22 cellular contexts compared by ENCODE assay signal in genomic region chr15:59659366-59659765, GRCh38. TPM values are rescaled to one million over a fixed set of nuclear protein-coding genes. Genes with fewer than 3 reads are reported as not detected.
DNase-seq lines count a peak whose midpoint lies in the region; ATAC-seq, FAIRE-seq and TF ChIP-seq lines count a peak whose summit lies in the region.
"Had no signal": no experiment of that assay in that cellular context is flagged by ENCODE, and none has a peak within 500 bp of the region (broad histone marks: within the 10 kb centered on the region; RNA-seq: fewer than 3 reads in every experiment).

No MANE protein-coding gene starts in this region.

- ATAC-seq in CD4-positive, alpha-beta T cell (ENCODE audit: poor library complexity), result no peak
- no peak for ATAC-seq in HG03280 (IDR thresholded peaks at IDR 0.05; ENCODE audit: unreplicated experiment)
- ATAC-seq in effector memory CD8-positive, alpha-beta T cell (replicated peaks), result no peak
- ATAC-seq: HCT116 had no signal

- no peaks in the 10 kb centered on the region for H3K9me1 ChIP-seq in keratinocyte (ENCODE audit: control insufficient read depth, extremely low read depth, insufficient read depth, low read length)

- H3K36me3 ChIP-seq in keratinocyte (ENCODE audit: control insufficient read depth in 2 of 2, extremely low read depth in 1 of 2, insufficient read depth in 2 of 2, low read length in 2 of 2), result peaks cover 0 to 2% of the 10 kb centered on the region in 2 experiments
- peaks cover 20% of the 10 kb centered on the region for H3K36me3 ChIP-seq in right atrium auricular region

- H3K9ac ChIP-seq in keratinocyte (ENCODE audit: control insufficient read depth, extremely low read depth, insufficient read depth, low read length), result no peak overlapping the region
- H3K9ac ChIP-seq: BLaER1 had no signal

- POLR2A ChIA-PET in CD4-positive, alpha-beta T cell (lab: Charles Lee), result no interaction called here

- H3K9me3 Mint-ChIP-seq in CD4-positive, alpha-beta T cell, result no peaks in the 10 kb centered on the region
- no peaks in the 10 kb centered on the region for H3K9me3 Mint-ChIP-seq in neural crest cell
- no peaks in the 10 kb centered on the region for H3K9me3 Mint-ChIP-seq in effector memory CD8-positive, alpha-beta T cell

- H3K79me2 ChIP-seq in keratinocyte (ENCODE audit: control insufficient read depth, insufficient read depth, low read length), result peaks cover 29% of the 10 kb centered on the region

- no peak overlapping the region for H3K4me2 ChIP-seq in keratinocyte (ENCODE audit: control insufficient read depth, extremely low read depth, insufficient read depth, low read depth, low read length)
- H3K4me2 ChIP-seq: BLaER1 had no signal

- H3K27ac ChIP-seq in 22Rv1, result peak overlapping the region; percentile 42
- no peak overlapping the region for H3K27ac ChIP-seq in CD4-positive, alpha-beta T cell (ENCODE audit: low read depth, low read length)
- H3K27ac ChIP-seq in keratinocyte (ENCODE audit: control insufficient read depth, insufficient read depth, low read length), result no peak overlapping the region
- no peak overlapping the region for H3K27ac ChIP-seq in right atrium auricular region
- H3K27ac ChIP-seq: BLaER1, SK-N-MC had no signal

- H3K4me3 Mint-ChIP-seq in CD4-positive, alpha-beta T cell, result peak overlapping the region; percentile 74
- peak overlapping the region; percentile 42 for H3K4me3 Mint-ChIP-seq in neural crest cell
- H3K4me3 Mint-ChIP-seq in effector memory CD8-positive, alpha-beta T cell, result no peak overlapping the region

- peaks cover 9% of the 10 kb centered on the region for H3K4me1 ChIP-seq in keratinocyte (ENCODE audit: control insufficient read depth, extremely low read depth, insufficient read depth, low read length)
- H3K4me1 ChIP-seq in right atrium auricular region, result peaks cover 0 to 17% of the 10 kb centered on the region in 2 donors

- FAIRE-seq in keratinocyte (lab: Jason Lieb, UNC), result peak; percentile 59
- FAIRE-seq: H1 had no signal

- H3K4me1 Mint-ChIP-seq in CD4-positive, alpha-beta T cell (ENCODE audit: low read depth), result no peaks in the 10 kb centered on the region
- peaks cover 3% of the 10 kb centered on the region for H3K4me1 Mint-ChIP-seq in neural crest cell
- peaks cover 4 to 6% of the 10 kb centered on the region in 2 donors for H3K4me1 Mint-ChIP-seq in effector memory CD8-positive, alpha-beta T cell (ENCODE audit: low read depth in 2 of 2)

- no peak for DNase-seq in CD4-positive, alpha-beta T cell
- DNase-seq in keratinocyte (ENCODE audit: low read depth, low spot score) (no peak), neural crest cell (ENCODE audit: low read depth, low spot score) (no peak), right atrium auricular region (ENCODE audit: low spot score) (no peak)
- no peak for DNase-seq in effector memory CD8-positive, alpha-beta T cell
- DNase-seq: DMS53, GDM1, Karpas-422, MV-4-11, NCI-H1105 treated with DMSO at 0.1 percent for 48 hours, NCI-H2029 treated with DMSO at 0.1 percent for 48 hours, NCI-H226, NCI-H510A treated with DMSO at 0.1 percent for 48 hours, NCI-H748 treated with DMSO at 0.1 percent for 48 hours, SHP77 treated with DMSO at 0.1 percent for 48 hours had no signal

- intact Hi-C loops in CD4-positive, alpha-beta T cell (cut with DNase I, micrococcal nuclease), result loop anchor here in 1 of 2 experiments (5.0 to 10.0 kb wide), 5 partner anchors 672 to 912 kb away; partner anchors contain the start of genes ADAM10, ANXA2, MINDY2 and RNF111

- H3K36me3 Mint-ChIP-seq in CD4-positive, alpha-beta T cell (ENCODE audit: low read depth), result peaks cover 50% of the 10 kb centered on the region
- H3K36me3 Mint-ChIP-seq in neural crest cell (ENCODE audit: low read depth), result peaks cover 2% of the 10 kb centered on the region
- H3K36me3 Mint-ChIP-seq in effector memory CD8-positive, alpha-beta T cell (ENCODE audit: insufficient read depth), result peaks cover 37% of the 10 kb centered on the region

- H3K27me3 ChIP-seq in CD4-positive, alpha-beta T cell (ENCODE audit: control insufficient read depth, insufficient read depth, low read length), result no peaks in the 10 kb centered on the region
- H3K27me3 ChIP-seq in keratinocyte (ENCODE audit: control insufficient read depth, extremely low read depth, insufficient read depth, low read length) (no peaks in the 10 kb centered on the region), right atrium auricular region (no peaks in the 10 kb centered on the region)
- H3K27me3 ChIP-seq: BLaER1 had no signal

- TF ChIP-seq CTCF in 22Rv1 (IDR thresholded peaks at IDR 0.05) (no peak), keratinocyte (optimal IDR thresholded peaks at IDR 0.05 in 1 of 3, IDR thresholded peaks at IDR 0.05 in 1 of 3, conservative IDR thresholded peaks at IDR 0.05 in 1 of 3; ENCODE audit: extremely low read depth in 1 of 3, insufficient read depth in 2 of 3, low read length in 3 of 3) (no peak), neural crest cell (conservative IDR thresholded peaks at IDR 0.05) (no peak), right atrium auricular region (IDR thresholded peaks at IDR 0.05) (no peak)
- TF ChIP-seq CTCF in CD4-positive, alpha-beta T cell (IDR thresholded peaks at IDR 0.05), result no peak

- no peak overlapping the region for H3K4me3 ChIP-seq in keratinocyte (ENCODE audit: control insufficient read depth in 2 of 3, extremely low read depth in 1 of 3, insufficient read depth in 2 of 3, low read depth in 1 of 3, low read length in 3 of 3)
- no peak overlapping the region for H3K4me3 ChIP-seq in right atrium auricular region
- H3K4me3 ChIP-seq: BLaER1, SK-N-MC had no signal

- peak overlapping the region; percentile 61 for H3K27ac Mint-ChIP-seq in CD4-positive, alpha-beta T cell
- no peak overlapping the region for H3K27ac Mint-ChIP-seq in neural crest cell (ENCODE audit: unreplicated experiment)
- H3K27ac Mint-ChIP-seq in effector memory CD8-positive, alpha-beta T cell, result no peak overlapping the region

- no peaks in the 10 kb centered on the region for H3K9me3 ChIP-seq in CD4-positive, alpha-beta T cell (ENCODE audit: control insufficient read depth, low read length)
- H3K9me3 ChIP-seq in keratinocyte (ENCODE audit: control insufficient read depth, low read depth, low read length) (no peaks in the 10 kb centered on the region), right atrium auricular region (no peaks in the 10 kb centered on the region)
- H3K9me3 ChIP-seq: BLaER1 had no signal

- dilution Hi-C loops in keratinocyte (cut with MboI; ENCODE audit: extremely low pct_ligation_motif_present, low sequenced_read_pairs), result no loop called here

- H3K27me3 Mint-ChIP-seq in CD4-positive, alpha-beta T cell, result no peaks in the 10 kb centered on the region
- no peaks in the 10 kb centered on the region for H3K27me3 Mint-ChIP-seq in neural crest cell (ENCODE audit: low read depth)
- no peaks in the 10 kb centered on the region for H3K27me3 Mint-ChIP-seq in effector memory CD8-positive, alpha-beta T cell

- CTCF ChIA-PET in CD4-positive, alpha-beta T cell (lab: Charles Lee), result interaction anchor here (1.2 kb wide), 1 partner anchor 26 kb away, joined by 3 read pairs; no protein-coding TSS in a partner anchor

- no peak overlapping the region for H2AFZ ChIP-seq in keratinocyte (ENCODE audit: control insufficient read depth, low read length)

- H4K20me1 ChIP-seq in keratinocyte (ENCODE audit: control insufficient read depth, extremely low read depth, insufficient read depth, low read length), result no peaks in the 10 kb centered on the region

RNA-seq across cellular contexts. Expression of gene GTF2A2, which starts 2.1 kb away (rescaled TPM):
- total RNA-seq in CD4-positive, alpha-beta T cell, result 10 to 100 TPM; 40.3 to 44.6 TPM
- 40.3 to 77.8 TPM (median 45.6 TPM) in 3 replicates for polyA plus RNA-seq in keratinocyte
- 35.6 TPM for polyA plus RNA-seq in keratinocyte (2011; ENCODE audit: low read depth)
- 31.3 and 66.6 TPM in 2 replicates for polyA plus RNA-seq in keratinocyte (2011; cell fraction: cytosol; rRNA removed)
- 13.0 and 18.2 TPM in 2 replicates for polyA plus RNA-seq in keratinocyte (2011; cell fraction: nucleus; rRNA removed)
- 49.2 and 70.1 TPM in 2 replicates for polyA plus RNA-seq in keratinocyte (2012; ENCODE audit: low replicate concordance)
- polyA minus RNA-seq in keratinocyte, result 2.4 to 9.7 TPM (median 9.4 TPM) in 3 replicates
- polyA minus RNA-seq in keratinocyte (2011; cell fraction: cytosol; rRNA and poly(A)+ RNA removed), result 23.4 TPM
- polyA minus RNA-seq in keratinocyte (2011; cell fraction: nucleus; rRNA and poly(A)+ RNA removed), result 2.1 and 4.7 TPM in 2 replicates
- total RNA-seq in neural crest cell (125 and 143 TPM in 2 replicates), right atrium auricular region (10 to 100 TPM; 35.9 to 74.8 TPM)

RNA-seq across cellular contexts. Expression of gene BNIP2, which starts 29.8 kb away (rescaled TPM):
- total RNA-seq in CD4-positive, alpha-beta T cell, result 100 to 1,000 TPM; 109 TPM
- polyA plus RNA-seq in keratinocyte, result 23.4 to 68.2 TPM (median 57.4 TPM) in 3 replicates
- polyA plus RNA-seq in keratinocyte (2011; ENCODE audit: low read depth), result 170 TPM
- polyA plus RNA-seq in keratinocyte (2011; cell fraction: cytosol; rRNA removed), result 54.3 and 62.4 TPM in 2 replicates
- 54.6 and 74.1 TPM in 2 replicates for polyA plus RNA-seq in keratinocyte (2011; cell fraction: nucleus; rRNA removed)
- polyA plus RNA-seq in keratinocyte (2012; ENCODE audit: low replicate concordance), result 38.9 and 50.4 TPM in 2 replicates
- polyA minus RNA-seq in keratinocyte, result 5.7 to 30.6 TPM (median 7.6 TPM) in 3 replicates
- 52.0 TPM for polyA minus RNA-seq in keratinocyte (2011; cell fraction: cytosol; rRNA and poly(A)+ RNA removed)
- 23.1 and 44.5 TPM in 2 replicates for polyA minus RNA-seq in keratinocyte (2011; cell fraction: nucleus; rRNA and poly(A)+ RNA removed)
- total RNA-seq in neural crest cell, result 37.5 and 40.5 TPM in 2 replicates
- 100 to 1,000 TPM in 1 of 2 donors, 10 to 100 TPM in 1; 93.7 to 148 TPM for total RNA-seq in right atrium auricular region

RNA-seq across cellular contexts. Expression of gene GCNT3, which starts 47.8 kb away (rescaled TPM):
- not detected for total RNA-seq in CD4-positive, alpha-beta T cell
- 0.12 to 0.26 TPM (median 0.15 TPM) in 3 replicates for polyA plus RNA-seq in keratinocyte
- not detected for polyA plus RNA-seq in keratinocyte (2011; ENCODE audit: low read depth)
- polyA plus RNA-seq in keratinocyte (2011; cell fraction: cytosol; rRNA removed), result 0.17 and 0.27 TPM in 2 replicates
- polyA plus RNA-seq in keratinocyte (2011; cell fraction: nucleus; rRNA removed), result 0.48 and 0.64 TPM in 2 replicates
- 0.10 and 0.47 TPM in 2 replicates for polyA plus RNA-seq in keratinocyte (2012; ENCODE audit: low replicate concordance)
- not detected in 3 replicates for polyA minus RNA-seq in keratinocyte
- polyA minus RNA-seq in keratinocyte (2011; cell fraction: cytosol; rRNA and poly(A)+ RNA removed), result not detected
- 0.32 and 1.0 TPM in 2 replicates for polyA minus RNA-seq in keratinocyte (2011; cell fraction: nucleus; rRNA and poly(A)+ RNA removed)
- total RNA-seq in neural crest cell (not detected in 2 replicates), right atrium auricular region (not detected)
- total RNA-seq: A673, H1 had no signal
- polyA plus RNA-seq: H1 had no signal

Comparison
In these comparisons a context has a peak if more than half of its experiments do, and no peak if none do; other contexts are left out.
1. H3K4me3 Mint-ChIP-seq: peak in CD4-positive, alpha-beta T cell (single experiment) and neural crest cell (single experiment); none in effector memory CD8-positive, alpha-beta T cell (0 of 2).